16 cellular contexts compared by ENCODE assay signal in the genomic region with DNA sequence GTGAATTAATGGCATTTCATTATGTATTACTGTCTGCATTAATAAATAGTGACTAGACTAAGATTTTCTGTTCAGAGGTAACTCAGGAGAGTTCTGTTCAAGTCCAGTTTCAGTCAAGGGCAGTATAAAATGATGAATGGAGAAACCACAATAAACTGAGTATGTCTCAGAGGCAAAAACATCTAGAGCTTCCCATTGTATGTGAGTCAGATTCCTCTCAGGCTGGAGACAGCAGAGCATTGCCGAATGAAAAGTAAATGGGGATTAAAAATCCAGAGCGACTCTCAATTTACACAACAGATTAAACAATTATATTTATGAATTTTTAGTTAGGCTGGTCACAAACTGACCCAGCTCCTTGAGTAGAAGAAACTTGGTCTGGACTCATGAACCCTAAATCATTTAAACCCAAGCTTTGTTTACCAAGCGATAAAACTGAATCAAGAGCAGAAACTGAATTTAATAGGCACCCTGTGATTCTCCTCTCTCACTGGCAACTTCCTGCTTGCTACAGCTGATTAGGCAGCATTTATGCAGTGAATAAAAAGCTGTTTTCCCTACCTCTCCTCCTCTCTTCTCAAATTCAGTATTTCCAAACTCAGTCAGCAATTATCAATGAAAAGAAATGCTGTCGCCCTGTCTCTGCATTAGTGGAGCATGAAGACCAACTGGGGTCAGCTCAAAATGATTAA.
DNase-seq lines count a peak whose midpoint lies in the region; ATAC-seq and TF ChIP-seq lines count a peak whose summit lies in the region.
"Had no signal": no experiment of that assay in that cellular context is flagged by ENCODE, and none has a peak within 500 bp of the region (broad histone marks: within the 10 kb centered on the region; RNA-seq: fewer than 3 reads in every experiment).

No MANE protein-coding gene starts in this region.

- no peaks in the 10 kb centered on the region for H4K20me1 ChIP-seq in GM23338 (replicated peaks; ENCODE audit: insufficient read depth)

- H2AFZ ChIP-seq in GM23338 (peak overlapping the region; percentile 54; the same call in 1 of the 2 replicates), neuronal stem cell (ENCODE audit: low read length) (peak overlapping the region; percentile 66)

- no peaks in the 10 kb centered on the region for H3K79me1 ChIP-seq in neuronal stem cell (ENCODE audit: low read depth, low read length)

- ATAC-seq in GM23338 (no peak), GM21390 (IDR thresholded peaks at IDR 0.05; ENCODE audit: unreplicated experiment) (no peak)
- ATAC-seq in naive thymus-derived CD8-positive, alpha-beta T cell, result no peak

- H3F3A ChIP-seq in GM23338 (replicated peaks; ENCODE audit: low read depth), result no peaks in the 10 kb centered on the region

- no peaks in the 10 kb centered on the region for H3K36me3 ChIP-seq in GM23338 (ENCODE audit: insufficient read depth)
- no peaks in the 10 kb centered on the region for H3K36me3 ChIP-seq in neuronal stem cell (replicated peaks in 1 of 2; ENCODE audit: control insufficient read depth in 2 of 2, insufficient read depth in 2 of 2, low read length in 2 of 2)
- H3K36me3 ChIP-seq: esophagus squamous epithelium, uterus had no signal

- no peak overlapping the region for H3K27ac ChIP-seq in GM23338 (ENCODE audit: low read depth)
- H3K27ac ChIP-seq in neuronal stem cell (replicated peaks; ENCODE audit: low read length), result peak overlapping the region; percentile 9
- H3K27ac ChIP-seq: esophagus squamous epithelium, uterus had no signal

- no peak for DNase-seq in GM23338 (ENCODE audit: low spot score)
- peak; percentile 88 for DNase-seq in NCI-H748 treated with DMSO at 0.1 percent for 48 hours (lab: John Stamatoyannopoulos, UW)
- DNase-seq in foreskin melanocyte, result peak; percentile 19
- DNase-seq in neuronal stem cell (ENCODE audit: low spot score), result no peak
- DNase-seq in SKM-1 treated with dmso at 0.1 percent for 144 hours (lab: John Stamatoyannopoulos, UW; ENCODE audit: unreplicated experiment), result no peak
- DNase-seq in naive thymus-derived CD8-positive, alpha-beta T cell, result no peak
- no peak for DNase-seq in NCI-H1436 (lab: John Stamatoyannopoulos, UW)
- DNase-seq: activated gamma-delta T cell treated with Interleukin-2 at 50 U/mL for 16 hours; central memory CD4-positive, alpha-beta T cell; esophagus squamous epithelium; midbrain; NCI-H1694 treated with DMSO at 0.1 percent for 48 hours; stimulated activated CD4-positive, alpha-beta T cell treated with anti-CD3 and anti-CD28 coated beads, Interleukin-4, amount 100 ng/mL, for 1 hour; uterus had no signal

- H3K4me1 ChIP-seq in GM23338 (ENCODE audit: insufficient read depth) (no peaks in the 10 kb centered on the region), neuronal stem cell (ENCODE audit: control insufficient read depth in 2 of 2, insufficient read depth in 1 of 2, low read depth in 1 of 2, low read length in 2 of 2) (peaks cover 4 to 11% of the 10 kb centered on the region in 2 donors)
- H3K4me1 ChIP-seq: esophagus squamous epithelium, uterus had no signal

- no peak overlapping the region for H3K27ac Mint-ChIP-seq in GM23338
- H3K27ac Mint-ChIP-seq in naive thymus-derived CD8-positive, alpha-beta T cell, result no peak overlapping the region
- H3K27ac Mint-ChIP-seq: B cell had no signal

- no peak overlapping the region for H2AK5ac ChIP-seq in neuronal stem cell (ENCODE audit: low read depth, low read length)

- no peak overlapping the region for H3K18ac ChIP-seq in neuronal stem cell (ENCODE audit: low read length)

- H3K9ac ChIP-seq in neuronal stem cell (ENCODE audit: low read depth, low read length, poor library complexity), result no peak overlapping the region

- TF ChIP-seq CTCF in GM23338 (conservative IDR thresholded peaks at IDR 0.05; ENCODE audit: low read depth in 2 of 2), result no peak

- WGBS in neuronal stem cell (ENCODE audit: extremely low coverage in 2 of 2, insufficient read length in 2 of 2, insufficient replicate concordance in 1 of 2), 2 donors, result no CpG with 5 or more reads among the region's 4 CpGs

- peaks cover 2% of the 10 kb centered on the region; the same call in 1 of the 3 replicates for H3K9me3 Mint-ChIP-seq in GM23338
- peaks cover 0 to 13% (median 4%) of the 10 kb centered on the region in 9 donors for H3K9me3 Mint-ChIP-seq in naive thymus-derived CD8-positive, alpha-beta T cell

- no peaks in the 10 kb centered on the region for H3K27me3 ChIP-seq in GM23338 (ENCODE audit: insufficient read depth)
- no peaks in the 10 kb centered on the region for H3K27me3 ChIP-seq in neuronal stem cell (ENCODE audit: control insufficient read depth in 3 of 3, insufficient read depth in 3 of 3, low read depth in 1 of 3, low read length in 3 of 3)
- H3K27me3 ChIP-seq: esophagus squamous epithelium, uterus had no signal

- no peak overlapping the region for H3K4me3 ChIP-seq in GM23338
- H3K4me3 ChIP-seq in neuronal stem cell (ENCODE audit: low read length in 2 of 2), result peak overlapping the region in 1 of 2 donors; percentile 27
- H3K4me3 ChIP-seq: esophagus squamous epithelium, uterus had no signal

- H3K4me2 ChIP-seq in GM23338, result no peak overlapping the region
- no peak overlapping the region for H3K4me2 ChIP-seq in neuronal stem cell (ENCODE audit: insufficient read depth, low read length, poor library complexity, severe bottlenecking)

- H2BK120ac ChIP-seq in neuronal stem cell (ENCODE audit: low read depth, low read length), result no peak overlapping the region

- no peaks in the 10 kb centered on the region for H3K36me3 Mint-ChIP-seq in GM23338 (ENCODE audit: low read depth)
- no peaks in the 10 kb centered on the region for H3K36me3 Mint-ChIP-seq in naive thymus-derived CD8-positive, alpha-beta T cell

- H3K4ac ChIP-seq in neuronal stem cell (ENCODE audit: low read length), result no peak overlapping the region

- H2BK15ac ChIP-seq in neuronal stem cell (ENCODE audit: low read length), result no peak overlapping the region

- H4K8ac ChIP-seq in neuronal stem cell (ENCODE audit: low read depth, low read length), result no peak overlapping the region

- H3K9me3 ChIP-seq in neuronal stem cell (replicated peaks in 1 of 2; ENCODE audit: control insufficient read depth in 2 of 2, insufficient read depth in 1 of 2, low read depth in 1 of 2, low read length in 2 of 2), result no peaks in the 10 kb centered on the region
- H3K9me3 ChIP-seq: esophagus squamous epithelium, uterus had no signal

- H3K27me3 Mint-ChIP-seq in GM23338 (ENCODE audit: insufficient read depth, low read depth, poor library complexity), result no peaks in the 10 kb centered on the region
- no peaks in the 10 kb centered on the region for H3K27me3 Mint-ChIP-seq in naive thymus-derived CD8-positive, alpha-beta T cell
- H3K27me3 Mint-ChIP-seq: B cell had no signal

- H3K9me2 ChIP-seq in GM23338 (ENCODE audit: insufficient read depth), result no peaks in the 10 kb centered on the region

- H3K79me2 ChIP-seq in GM23338 (replicated peaks; ENCODE audit: insufficient read depth), result no peaks in the 10 kb centered on the region

- no peak overlapping the region for H3K23ac ChIP-seq in neuronal stem cell (ENCODE audit: low read depth, low read length, poor library complexity)

- no peak overlapping the region for H2BK12ac ChIP-seq in neuronal stem cell (ENCODE audit: low read length)

- no peak overlapping the region for H2BK5ac ChIP-seq in neuronal stem cell (ENCODE audit: low read length)

- POLR2A ChIA-PET in naive thymus-derived CD8-positive, alpha-beta T cell (lab: Charles Lee), result no interaction called here

- H3K14ac ChIP-seq in neuronal stem cell (ENCODE audit: low read length), result no peak overlapping the region

- H3K4me1 Mint-ChIP-seq in GM23338, result peaks cover 3% of the 10 kb centered on the region; the same call in 2 of the 3 replicates
- H3K4me1 Mint-ChIP-seq in naive thymus-derived CD8-positive, alpha-beta T cell, result no peaks in the 10 kb centered on the region
- H3K4me1 Mint-ChIP-seq: B cell had no signal

- H3K4me3 Mint-ChIP-seq in GM23338, result no peak overlapping the region
- H3K4me3 Mint-ChIP-seq in naive thymus-derived CD8-positive, alpha-beta T cell, result no peak overlapping the region
- H3K4me3 Mint-ChIP-seq: B cell had no signal

- peak overlapping the region; percentile 65 for H4K91ac ChIP-seq in neuronal stem cell (ENCODE audit: low read depth, low read length, poor library complexity)

TF ChIP-seq in GM23338, 12 proteins besides CTCF, POLR2A, EP300 and RAD21 (continues in another document):
- no peak for TF ChIP-seq EZH2 (IDR thresholded peaks at IDR 0.05; ENCODE audit: low read depth, unreplicated experiment)
- TF ChIP-seq CREB1 (CRISPR knock-in tag; IDR thresholded peaks at IDR 0.05; ENCODE audit: low read depth), result no peak
- TF ChIP-seq ZNF331 (CRISPR knock-in tag; IDR thresholded peaks at IDR 0.05; ENCODE audit: low read depth), result no peak
- no peak for TF ChIP-seq ZNF114 (CRISPR knock-in tag; IDR thresholded peaks at IDR 0.05)
- no peak for TF ChIP-seq POLR2AphosphoS5 (IDR thresholded peaks at IDR 0.05; ENCODE audit: low read depth)
- TF ChIP-seq, protein P1, sequence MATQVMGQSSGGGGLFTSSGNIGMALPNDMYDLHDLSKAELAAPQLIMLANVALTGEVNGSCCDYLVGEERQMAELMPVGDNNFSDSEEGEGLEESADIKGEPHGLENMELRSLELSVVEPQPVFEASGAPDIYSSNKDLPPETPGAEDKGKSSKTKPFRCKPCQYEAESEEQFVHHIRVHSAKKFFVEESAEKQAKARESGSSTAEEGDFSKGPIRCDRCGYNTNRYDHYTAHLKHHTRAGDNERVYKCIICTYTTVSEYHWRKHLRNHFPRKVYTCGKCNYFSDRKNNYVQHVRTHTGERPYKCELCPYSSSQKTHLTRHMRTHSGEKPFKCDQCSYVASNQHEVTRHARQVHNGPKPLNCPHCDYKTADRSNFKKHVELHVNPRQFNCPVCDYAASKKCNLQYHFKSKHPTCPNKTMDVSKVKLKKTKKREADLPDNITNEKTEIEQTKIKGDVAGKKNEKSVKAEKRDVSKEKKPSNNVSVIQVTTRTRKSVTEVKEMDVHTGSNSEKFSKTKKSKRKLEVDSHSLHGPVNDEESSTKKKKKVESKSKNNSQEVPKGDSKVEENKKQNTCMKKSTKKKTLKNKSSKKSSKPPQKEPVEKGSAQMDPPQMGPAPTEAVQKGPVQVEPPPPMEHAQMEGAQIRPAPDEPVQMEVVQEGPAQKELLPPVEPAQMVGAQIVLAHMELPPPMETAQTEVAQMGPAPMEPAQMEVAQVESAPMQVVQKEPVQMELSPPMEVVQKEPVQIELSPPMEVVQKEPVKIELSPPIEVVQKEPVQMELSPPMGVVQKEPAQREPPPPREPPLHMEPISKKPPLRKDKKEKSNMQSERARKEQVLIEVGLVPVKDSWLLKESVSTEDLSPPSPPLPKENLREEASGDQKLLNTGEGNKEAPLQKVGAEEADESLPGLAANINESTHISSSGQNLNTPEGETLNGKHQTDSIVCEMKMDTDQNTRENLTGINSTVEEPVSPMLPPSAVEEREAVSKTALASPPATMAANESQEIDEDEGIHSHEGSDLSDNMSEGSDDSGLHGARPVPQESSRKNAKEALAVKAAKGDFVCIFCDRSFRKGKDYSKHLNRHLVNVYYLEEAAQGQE (IDR thresholded peaks at IDR 0.05; ENCODE audit: unreplicated experiment), result no peak
- no peak for TF ChIP-seq NANOG (IDR thresholded peaks at IDR 0.05; ENCODE audit: borderline replicate concordance)
- TF ChIP-seq JUNB (IDR thresholded peaks at IDR 0.05; ENCODE audit: unreplicated experiment), result no peak

Comparison
In these comparisons a context has a peak if more than half of its experiments do, and no peak if none do; other contexts are left out.
1. DNase-seq: peak in NCI-H748 treated with DMSO at 0.1 percent for 48 hours (single experiment) and foreskin melanocyte (single experiment); none in GM23338 (single experiment), neuronal stem cell (single experiment), SKM-1 treated with dmso at 0.1 percent for 144 hours (single experiment), naive thymus-derived CD8-positive, alpha-beta T cell (0 of 10) and NCI-H1436 (single experiment).